In genomic region chr20:9458075-9458818, GRCh38 we compare ENCODE assay signal across 9 cellular contexts. TPM values are rescaled to one million over a fixed set of nuclear protein-coding genes. Genes with fewer than 3 reads are reported as not detected.
DNase-seq lines count a peak whose midpoint lies in the region; ATAC-seq and TF ChIP-seq lines count a peak whose summit lies in the region.
"Had no signal": no experiment of that assay in that cellular context is flagged by ENCODE, and none has a peak within 500 bp of the region (broad histone marks: within the 10 kb centered on the region; RNA-seq: fewer than 3 reads in every experiment).

No MANE protein-coding gene starts in this region.

- H3K9me3 ChIP-seq in tibial nerve: no peaks in the 10 kb centered on the region

- TF ChIP-seq CTCF in tibial nerve (IDR thresholded peaks at IDR 0.05): no peak

- no peak for TF ChIP-seq EP300 in tibial nerve (IDR thresholded peaks at IDR 0.05)

- 57 to 60% methylated on average over 1 of the region's 1 CpG for WGBS in tibial nerve, 2 donors

- H3K4me3 ChIP-seq in tibial nerve: no peak overlapping the region

- H3K36me3 ChIP-seq in tibial nerve: peaks cover 0 to 12% (median 0%) of the 10 kb centered on the region in 3 donors

- no peaks in the 10 kb centered on the region for H3K27me3 ChIP-seq in tibial nerve

- peaks cover 0 to 17% (median 2%) of the 10 kb centered on the region in 4 donors for H3K4me1 ChIP-seq in tibial nerve

- H3K27ac ChIP-seq in tibial nerve: no peak overlapping the region
- H3K27ac ChIP-seq: RWPE1 had no signal

- ATAC-seq in GM21723 (IDR thresholded peaks at IDR 0.05; ENCODE audit: unreplicated experiment): peak; percentile 59
- ATAC-seq in GM18873 (IDR thresholded peaks at IDR 0.05; ENCODE audit: low FRiP score, unreplicated experiment): no peak

- DNase-seq in AML-193 (lab: John Stamatoyannopoulos, UW) (peak; percentile 45 to 47), NCI-H526 treated with DMSO at 0.1 percent for 48 hours (lab: John Stamatoyannopoulos, UW) (peak; percentile 14), fibroblast of peridontal ligament (ENCODE audit: extremely low read depth) (peak; percentile 57), anterior cingulate cortex (lab: John Stamatoyannopoulos, UW) (no peak), tibial nerve (ENCODE audit: low spot score in 2 of 2) (no peak), NCI-H187 (lab: John Stamatoyannopoulos, UW) (no peak)

- no peak for TF ChIP-seq POLR2A in tibial nerve (IDR thresholded peaks at IDR 0.05)

RNA-seq across cellular contexts. Expression of gene LAMP5, which starts 56.1 kb away (rescaled TPM):
- total RNA-seq in tibial nerve: under 1 TPM in 3 of 4 donors, not detected in 1; 0.21 to 0.59 (median 0.44) TPM

Comparison
In these comparisons a context has a peak if more than half of its experiments do, and no peak if none do; other contexts are left out.
1. DNase-seq: peak in AML-193 (2 of 2), NCI-H526 treated with DMSO at 0.1 percent for 48 hours (single experiment) and fibroblast of peridontal ligament (single experiment); none in anterior cingulate cortex (0 of 58), tibial nerve (0 of 2) and NCI-H187 (0 of 2).